Comparison of ENCODE assay signal across 26 cellular contexts in the genomic region with DNA sequence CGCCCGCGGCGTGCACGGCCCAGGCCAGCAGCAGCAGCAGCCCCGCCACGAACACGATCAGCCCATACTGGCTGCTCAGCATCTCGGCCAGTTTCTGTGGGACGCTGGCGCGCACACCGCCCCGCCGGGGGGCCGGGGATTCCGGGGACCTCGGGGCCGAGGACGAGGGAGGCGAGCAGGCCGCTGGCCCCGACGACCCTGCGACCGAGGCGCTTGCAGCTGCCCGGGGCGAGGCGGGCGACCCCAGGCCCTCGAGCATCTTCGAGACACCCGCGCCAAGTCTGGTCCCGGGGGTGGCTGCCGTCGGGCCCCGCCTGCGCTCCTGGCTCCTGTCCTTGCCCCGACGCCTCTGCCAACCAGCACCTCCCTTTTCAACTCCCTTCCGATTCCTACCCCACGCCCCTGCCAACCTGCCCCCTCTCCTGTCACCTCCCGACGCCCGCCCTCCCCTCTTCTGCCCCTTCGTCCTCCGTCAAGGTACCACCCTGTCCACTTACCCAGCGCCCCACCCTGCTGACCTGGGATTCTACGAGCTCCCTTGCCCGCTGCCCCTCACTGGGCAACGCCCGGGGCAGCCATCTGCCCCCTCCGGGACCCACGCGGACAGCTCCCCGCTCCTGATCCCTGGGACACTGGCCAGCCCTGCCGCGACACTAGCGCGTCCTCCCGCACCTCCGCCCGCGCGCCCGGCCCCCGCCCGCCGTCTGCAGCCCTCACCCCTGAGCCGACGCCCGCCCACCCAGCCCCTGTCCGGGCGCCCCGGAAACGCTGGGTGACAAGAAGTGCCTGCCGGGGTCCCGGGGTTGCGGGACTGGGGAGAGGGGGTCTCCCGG. TPM values are rescaled to one million over a fixed set of nuclear protein-coding genes. Genes with fewer than 3 reads are reported as not detected.
DNase-seq lines count a peak whose midpoint lies in the region; ATAC-seq, FAIRE-seq and TF ChIP-seq lines count a peak whose summit lies in the region.
"Had no signal": no experiment of that assay in that cellular context is flagged by ENCODE, and none has a peak within 500 bp of the region (broad histone marks: within the 10 kb centered on the region; RNA-seq: fewer than 3 reads in every experiment).

A gene with protein sequence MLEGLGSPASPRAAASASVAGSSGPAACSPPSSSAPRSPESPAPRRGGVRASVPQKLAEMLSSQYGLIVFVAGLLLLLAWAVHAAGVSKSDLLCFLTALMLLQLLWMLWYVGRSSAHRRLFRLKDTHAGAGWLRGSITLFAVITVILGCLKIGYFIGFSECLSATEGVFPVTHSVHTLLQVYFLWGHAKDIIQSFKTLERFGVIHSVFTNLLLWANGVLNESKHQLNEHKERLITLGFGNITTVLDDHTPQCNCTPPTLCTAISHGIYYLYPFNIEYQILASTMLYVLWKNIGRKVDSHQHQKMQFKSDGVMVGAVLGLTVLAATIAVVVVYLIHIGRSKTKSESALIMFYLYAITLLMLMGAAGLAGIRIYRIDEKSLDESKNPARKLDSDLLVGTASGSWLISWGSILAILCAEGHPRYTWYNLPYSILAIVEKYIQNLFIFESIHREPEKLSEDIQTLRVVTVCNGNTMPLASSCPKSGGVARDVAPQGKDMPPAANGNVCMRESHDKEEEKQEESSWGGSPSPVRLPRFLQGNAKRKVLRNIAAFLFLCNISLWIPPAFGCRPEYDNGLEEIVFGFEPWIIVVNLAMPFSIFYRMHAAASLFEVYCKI (minus strand): TSS at position 324 of the 833 bp plus-strand sequence. CDS start 65 bp downstream, at position 259.

- ATAC-seq in IMR-90 (ENCODE audit: low read depth), result no peak
- ATAC-seq: activated CD8-positive, alpha-beta T cell treated with anti-CD3 and anti-CD28 coated beads for 36 hours; HCT116; right cardiac atrium had no signal

- no peak within 1 kb of the TSS for H3K14ac ChIP-seq in IMR-90 (replicated peaks; ENCODE audit: low read depth, low read length)

- no peak within 1 kb of the TSS for H3K18ac ChIP-seq in IMR-90 (ENCODE audit: low read depth, low read length)

- no peaks in the 10 kb centered on the region for H3K79me2 ChIP-seq in endothelial cell of umbilical vein (ENCODE audit: control insufficient read depth, insufficient read depth, low read length)

- no peak within 1 kb of the TSS for H2BK5ac ChIP-seq in IMR-90 (ENCODE audit: low read depth, low read length, poor library complexity, severe bottlenecking)

- no peak within 1 kb of the TSS for H2BK20ac ChIP-seq in IMR-90 (ENCODE audit: low read depth, low read length)

- no peak within 1 kb of the TSS for H4K91ac ChIP-seq in IMR-90 (ENCODE audit: insufficient read depth, low read depth, low read length)

- H3K36me3 Mint-ChIP-seq in CD8-positive, alpha-beta memory T cell, result peaks cover 0 to 10% (median 0%) of the 10 kb centered on the region in 3 donors
- no peaks in the 10 kb centered on the region for H3K36me3 Mint-ChIP-seq in neural crest cell (ENCODE audit: low read depth)
- peaks cover 6% of the 10 kb centered on the region for H3K36me3 Mint-ChIP-seq in activated T-helper 2 cell treated with anti-CD3 and anti-CD28 coated beads, Interferon-gamma antibody, Interleukin-2, Interleukin-4, amounts not matched to agents 10 μg/mL and 5 μg/mL and 100 μg/mL, durations not matched to agents 14 hours and 24 hours and 36 hours (ENCODE audit: low read depth)

- H3K79me1 ChIP-seq in IMR-90 (ENCODE audit: low read depth in 1 of 2, low read length in 2 of 2), result no peaks in the 10 kb centered on the region

- H3K27me3 ChIP-seq in CD8-positive, alpha-beta memory T cell (ENCODE audit: insufficient read depth, low read length, poor library complexity, severe bottlenecking), result peaks cover 5% of the 10 kb centered on the region
- H3K27me3 ChIP-seq in IMR-90 (ENCODE audit: control insufficient read depth, insufficient read depth, low read length), result peaks cover 42% of the 10 kb centered on the region
- H3K27me3 ChIP-seq in endothelial cell of umbilical vein (ENCODE audit: control insufficient read depth in 2 of 2, insufficient read depth in 2 of 2, low read length in 2 of 2), result peaks cover 32 to 43% of the 10 kb centered on the region in 2 experiments
- H3K27me3 ChIP-seq: uterus had no signal

- H3K27ac ChIP-seq in CD8-positive, alpha-beta memory T cell (ENCODE audit: low read depth, low read length), result no peak within 1 kb of the TSS
- H3K27ac ChIP-seq in IMR-90 (ENCODE audit: insufficient read depth, low read length), result no peak within 1 kb of the TSS
- no peak within 1 kb of the TSS for H3K27ac ChIP-seq in endothelial cell of umbilical vein (ENCODE audit: insufficient read depth, low read depth, low read length)
- H3K27ac ChIP-seq: uterus, VCaP had no signal

- H4K20me1 ChIP-seq in IMR-90 (ENCODE audit: insufficient read depth, low read length) (no peaks in the 10 kb centered on the region), endothelial cell of umbilical vein (replicated peaks; ENCODE audit: control insufficient read depth, extremely low read depth, insufficient read depth, low read length) (no peaks in the 10 kb centered on the region)

- H3K4me3 ChIP-seq in CD8-positive, alpha-beta memory T cell (ENCODE audit: low read length), result no peak within 1 kb of the TSS
- H3K4me3 ChIP-seq in IMR-90 (ENCODE audit: insufficient read depth, low read depth, low read length) (no peak within 1 kb of the TSS), endothelial cell of umbilical vein (replicated peaks in 1 of 3; ENCODE audit: insufficient read depth in 1 of 3, low read depth in 1 of 3, low read length in 3 of 3) (no peak within 1 kb of the TSS)
- H3K4me3 ChIP-seq: uterus had no signal

- H3K4ac ChIP-seq in IMR-90 (ENCODE audit: low read depth, low read length), result no peak within 1 kb of the TSS

- TF ChIP-seq POLR2A in IMR-90 (IDR thresholded peaks at IDR 0.05; ENCODE audit: low read depth, low read length) (no peak), endothelial cell of umbilical vein (IDR thresholded peaks at IDR 0.05; ENCODE audit: low read depth, low read length) (no peak)

- no peak for TF ChIP-seq RAD21 in IMR-90 (IDR thresholded peaks at IDR 0.05; ENCODE audit: low read length)

- 9% methylated on average over 20 of the region's 82 CpGs; no CpG with 5 or more reads in 1 of the 2 experiments for WGBS in IMR-90 (ENCODE audit: extremely low coverage in 2 of 2, insufficient read length in 1 of 2), 2 experiments

- POLR2A ChIA-PET in CD8-positive, alpha-beta memory T cell (lab: Charles Lee), result no interaction called here
- POLR2A ChIA-PET in IMR-90 (lab: Charles Lee; ENCODE audit: unreplicated experiment) (no interaction called here), endothelial cell of umbilical vein (lab: Charles Lee) (no interaction called here)

- no peak within 1 kb of the TSS for H2AK9ac ChIP-seq in IMR-90 (replicated peaks; ENCODE audit: low read depth, low read length, poor library complexity)

- H3K9ac ChIP-seq in IMR-90 (ENCODE audit: low read depth, low read length), result no peak within 1 kb of the TSS
- H3K9ac ChIP-seq in endothelial cell of umbilical vein (replicated peaks; ENCODE audit: extremely low read depth, insufficient read depth, low read length), result no peak within 1 kb of the TSS

- FAIRE-seq in endothelial cell of umbilical vein (lab: Jason Lieb, UNC), result no peak

- H3K9me3 ChIP-seq in CD8-positive, alpha-beta memory T cell (ENCODE audit: low read length), result no peaks in the 10 kb centered on the region
- H3K9me3 ChIP-seq in IMR-90 (ENCODE audit: control insufficient read depth, insufficient read depth, low read length) (peaks cover 4% of the 10 kb centered on the region; the same call in 1 of the 2 replicates), endothelial cell of umbilical vein (replicated peaks; ENCODE audit: control insufficient read depth, insufficient read depth, low read length) (no peaks in the 10 kb centered on the region)
- H3K9me3 ChIP-seq: uterus had no signal

- H3K36me3 ChIP-seq in CD8-positive, alpha-beta memory T cell (ENCODE audit: insufficient read depth, low read length), result no peaks in the 10 kb centered on the region
- no peaks in the 10 kb centered on the region for H3K36me3 ChIP-seq in IMR-90 (ENCODE audit: control insufficient read depth, insufficient read depth, low read length)
- H3K36me3 ChIP-seq in endothelial cell of umbilical vein (ENCODE audit: control insufficient read depth in 2 of 2, extremely low read depth in 1 of 2, insufficient read depth in 2 of 2, low read length in 2 of 2), result no peaks in the 10 kb centered on the region
- H3K36me3 ChIP-seq: uterus had no signal

- CTCF ChIA-PET in CD8-positive, alpha-beta memory T cell (lab: Charles Lee), result no interaction called here
- CTCF ChIA-PET in IMR-90 (lab: Yijun Ruan, JAX), result no interaction called here
- CTCF ChIA-PET in endothelial cell of umbilical vein (lab: Charles Lee), result no interaction called here

- H3K23ac ChIP-seq in IMR-90 (ENCODE audit: low read depth, low read length), result no peak within 1 kb of the TSS

- no peak within 1 kb of the TSS for H4K8ac ChIP-seq in IMR-90 (ENCODE audit: low read depth in 2 of 2, low read length in 2 of 2)

- H2BK15ac ChIP-seq in IMR-90 (ENCODE audit: low read depth, low read length), result no peak within 1 kb of the TSS

- DNase-seq in CD8-positive, alpha-beta memory T cell, result no peak
- DNase-seq in IMR-90 (no peak), endothelial cell of umbilical vein (ENCODE audit: low read depth, low spot score) (no peak), neural crest cell (ENCODE audit: low read depth, low spot score) (no peak), HCEC 1CT (no peak), NCI-H2171 (lab: John Stamatoyannopoulos, UW) (no peak), NCI-H187 treated with DMSO at 0.1 percent for 48 hours (lab: John Stamatoyannopoulos, UW) (no peak)
- no peak for DNase-seq in activated T-helper 2 cell treated with anti-CD3 and anti-CD28 coated beads, Interferon-gamma antibody, Interleukin-2, Interleukin-4, amounts not matched to agents 10 μg/mL and 5 μg/mL and 100 μg/mL, durations not matched to agents 14 hours and 24 hours and 36 hours (ENCODE audit: low spot score)
- DNase-seq: activated CD8-positive, alpha-beta T cell treated with anti-CD3 and anti-CD28 coated beads for 36 hours; activated T-cell treated with anti-CD3 and anti-CD28 coated beads, Interleukin-2, amount 50 U/mL, for 24 hours; COR-L47; NCI-H1092 treated with DMSO at 0.1 percent for 48 hours; NCI-H2107; occipital lobe; OCI-M1; SHP77; uterus had no signal

- peaks cover 11 to 19% (median 17%) of the 10 kb centered on the region in 3 donors for H3K4me1 Mint-ChIP-seq in CD8-positive, alpha-beta memory T cell
- H3K4me1 Mint-ChIP-seq in neural crest cell, result peaks cover 13% of the 10 kb centered on the region
- H3K4me1 Mint-ChIP-seq in activated T-helper 2 cell treated with anti-CD3 and anti-CD28 coated beads, Interferon-gamma antibody, Interleukin-2, Interleukin-4, amounts not matched to agents 10 μg/mL and 5 μg/mL and 100 μg/mL, durations not matched to agents 14 hours and 24 hours and 36 hours (ENCODE audit: low read depth), result no peaks in the 10 kb centered on the region

- peaks cover 54 to 65% of the 10 kb centered on the region in 2 donors for H3K27me3 Mint-ChIP-seq in CD8-positive, alpha-beta memory T cell
- peaks cover 70% of the 10 kb centered on the region for H3K27me3 Mint-ChIP-seq in neural crest cell (ENCODE audit: low read depth)
- peaks cover 51% of the 10 kb centered on the region for H3K27me3 Mint-ChIP-seq in activated T-helper 2 cell treated with anti-CD3 and anti-CD28 coated beads, Interferon-gamma antibody, Interleukin-2, Interleukin-4, amounts not matched to agents 10 μg/mL and 5 μg/mL and 100 μg/mL, durations not matched to agents 14 hours and 24 hours and 36 hours (ENCODE audit: low read depth)

- dilution Hi-C loops in IMR-90 (cut with HindIII; ENCODE audit: low sequenced_read_pairs, unreplicated experiment), result no loop called here
- dilution Hi-C loops in endothelial cell of umbilical vein (cut with MboI; ENCODE audit: extremely low pct_ligation_motif_present, low sequenced_read_pairs), result no loop called here

- H3K4me3 Mint-ChIP-seq in CD8-positive, alpha-beta memory T cell, result peak within 1 kb of the TSS in 4 of 7 donors; percentile 21 to 69 (median 42)
- H3K4me3 Mint-ChIP-seq in neural crest cell, result peak within 1 kb of the TSS; percentile 28
- H3K4me3 Mint-ChIP-seq in activated T-helper 2 cell treated with anti-CD3 and anti-CD28 coated beads, Interferon-gamma antibody, Interleukin-2, Interleukin-4, amounts not matched to agents 10 μg/mL and 5 μg/mL and 100 μg/mL, durations not matched to agents 14 hours and 24 hours and 36 hours (ENCODE audit: low read depth), result no peak within 1 kb of the TSS
- H3K4me3 Mint-ChIP-seq: activated CD8-positive, alpha-beta T cell treated with anti-CD3 and anti-CD28 coated beads for 36 hours; activated T-cell treated with anti-CD3 and anti-CD28 coated beads, Interleukin-2, amount 50 U/mL, for 24 hours had no signal

- H3K27ac Mint-ChIP-seq in CD8-positive, alpha-beta memory T cell, result no peak within 1 kb of the TSS
- H3K27ac Mint-ChIP-seq in neural crest cell (ENCODE audit: unreplicated experiment), result peak within 1 kb of the TSS; percentile 2
- H3K27ac Mint-ChIP-seq in activated T-helper 2 cell treated with anti-CD3 and anti-CD28 coated beads, Interferon-gamma antibody, Interleukin-2, Interleukin-4, amounts not matched to agents 10 μg/mL and 5 μg/mL and 100 μg/mL, durations not matched to agents 14 hours and 24 hours and 36 hours, result no peak within 1 kb of the TSS
- H3K27ac Mint-ChIP-seq: activated CD8-positive, alpha-beta T cell treated with anti-CD3 and anti-CD28 coated beads for 36 hours; activated T-cell treated with anti-CD3 and anti-CD28 coated beads, Interleukin-2, amount 50 U/mL, for 24 hours had no signal

- H3K4me1 ChIP-seq in CD8-positive, alpha-beta memory T cell (ENCODE audit: insufficient read depth, low read length), result no peaks in the 10 kb centered on the region
- no peaks in the 10 kb centered on the region for H3K4me1 ChIP-seq in IMR-90 (ENCODE audit: control insufficient read depth, insufficient read depth, low read length)
- no peaks in the 10 kb centered on the region for H3K4me1 ChIP-seq in endothelial cell of umbilical vein (ENCODE audit: control insufficient read depth, extremely low read depth, insufficient read depth, low read length)
- H3K4me1 ChIP-seq: uterus had no signal

- no peak within 1 kb of the TSS for H2BK120ac ChIP-seq in IMR-90 (ENCODE audit: low read depth, low read length)

- peak within 1 kb of the TSS; percentile 65 for H2AFZ ChIP-seq in IMR-90 (replicated peaks; ENCODE audit: low read length, poor library complexity)
- H2AFZ ChIP-seq in endothelial cell of umbilical vein (ENCODE audit: low read depth, low read length), result no peak within 1 kb of the TSS

- no TSS peak for BruUV-seq in IMR-90 (replicated peaks; lab: Mats Ljungman, UMichigan)
- no TSS peak for BruUV-seq in endothelial cell of umbilical vein (replicated peaks; lab: Mats Ljungman, UMichigan)

- intact Hi-C loops in IMR-90 (cut with micrococcal nuclease), result no loop called here
- intact Hi-C loops in endothelial cell of umbilical vein (cut with micrococcal nuclease), result no loop called here
- intact Hi-C loops in activated T-helper 2 cell treated with anti-CD3 and anti-CD28 coated beads, Interferon-gamma antibody, Interleukin-2, Interleukin-4, amounts not matched to agents 10 μg/mL and 5 μg/mL and 100 μg/mL, durations not matched to agents 14 hours and 24 hours and 36 hours (cut with micrococcal nuclease), result no loop called here

- TF ChIP-seq CTCF in IMR-90 (conservative IDR thresholded peaks at IDR 0.05; ENCODE audit: low read depth, low read length), result no peak
- TF ChIP-seq CTCF in endothelial cell of umbilical vein (IDR thresholded peaks at IDR 0.05; ENCODE audit: extremely low read depth in 1 of 2, insufficient read depth in 1 of 2, low read depth in 1 of 2, low read length in 2 of 2), result no peak
- no peak for TF ChIP-seq CTCF in neural crest cell (conservative IDR thresholded peaks at IDR 0.05)

- in situ Hi-C loops in IMR-90 (cut with MboI; ENCODE audit: low sequenced_read_pairs), result no loop called here

- H3K9me1 ChIP-seq in IMR-90 (ENCODE audit: insufficient read depth, low read length), result no peaks in the 10 kb centered on the region
- no peaks in the 10 kb centered on the region for H3K9me1 ChIP-seq in endothelial cell of umbilical vein (replicated peaks; ENCODE audit: control insufficient read depth, extremely low read depth, insufficient read depth, low read length)

- no peak within 1 kb of the TSS for H2AK5ac ChIP-seq in IMR-90 (ENCODE audit: low read depth, low read length)

- no peak within 1 kb of the TSS for H4K5ac ChIP-seq in IMR-90 (ENCODE audit: low read depth, low read length)

- peaks cover 0 to 4% (median 0%) of the 10 kb centered on the region in 5 donors for H3K9me3 Mint-ChIP-seq in CD8-positive, alpha-beta memory T cell
- peaks cover 4% of the 10 kb centered on the region for H3K9me3 Mint-ChIP-seq in neural crest cell
- no peaks in the 10 kb centered on the region for H3K9me3 Mint-ChIP-seq in activated T-helper 2 cell treated with anti-CD3 and anti-CD28 coated beads, Interferon-gamma antibody, Interleukin-2, Interleukin-4, amounts not matched to agents 10 μg/mL and 5 μg/mL and 100 μg/mL, durations not matched to agents 14 hours and 24 hours and 36 hours
- H3K9me3 Mint-ChIP-seq: activated CD8-positive, alpha-beta T cell treated with anti-CD3 and anti-CD28 coated beads for 36 hours; activated T-cell treated with anti-CD3 and anti-CD28 coated beads, Interleukin-2, amount 50 U/mL, for 24 hours had no signal

- H3K4me2 ChIP-seq in IMR-90 (ENCODE audit: low read depth, low read length) (no peak within 1 kb of the TSS), endothelial cell of umbilical vein (ENCODE audit: insufficient read depth, low read length) (no peak within 1 kb of the TSS)

- H3K56ac ChIP-seq in IMR-90 (ENCODE audit: extremely low read depth, insufficient read depth, low read length), result no peak within 1 kb of the TSS

RNA-seq across cellular contexts. Expression of the gene that starts here (rescaled TPM):
- total RNA-seq in CD8-positive, alpha-beta memory T cell, result not detected
- not detected for polyA plus RNA-seq in CD8-positive, alpha-beta memory T cell
- not detected in 2 replicates for total RNA-seq in IMR-90 (2012; rRNA removed)
- not detected in 2 replicates for polyA plus RNA-seq in IMR-90 (2012; rRNA removed)
- not detected in 2 replicates for polyA plus RNA-seq in IMR-90 (2012; cell fraction: cytosol; rRNA removed)
- polyA plus RNA-seq in IMR-90 (2012; cell fraction: nucleus; rRNA removed; ENCODE audit: low replicate concordance), result not detected in 2 replicates
- not detected in 2 replicates for total RNA-seq in endothelial cell of umbilical vein
- not detected in 2 replicates for polyA plus RNA-seq in endothelial cell of umbilical vein
- not detected in 2 replicates for polyA plus RNA-seq in endothelial cell of umbilical vein (2011; cell fraction: cytosol; rRNA removed)
- not detected in 2 replicates for polyA plus RNA-seq in endothelial cell of umbilical vein (2011; cell fraction: nucleus; rRNA removed)
- polyA plus RNA-seq in endothelial cell of umbilical vein (2012), result not detected in 2 replicates
- not detected in 2 replicates for polyA minus RNA-seq in endothelial cell of umbilical vein
- polyA minus RNA-seq in endothelial cell of umbilical vein (2011; cell fraction: cytosol; rRNA and poly(A)+ RNA removed), result not detected
- not detected in 2 replicates for polyA minus RNA-seq in endothelial cell of umbilical vein (2011; cell fraction: nucleus; rRNA and poly(A)+ RNA removed)
- total RNA-seq in neural crest cell, result 0.33 TPM in 1 of 2 replicates, not detected in the other
- total RNA-seq in activated T-helper 2 cell treated with anti-CD3 and anti-CD28 coated beads, Interferon-gamma antibody, Interleukin-2, Interleukin-4, amounts not matched to agents 10 μg/mL and 5 μg/mL and 100 μg/mL, durations not matched to agents 14 hours and 24 hours and 36 hours, result not detected in 2 replicates
- total RNA-seq: activated CD8-positive, alpha-beta T cell treated with anti-CD3 and anti-CD28 coated beads for 36 hours; cardiac septum; kidney epithelial cell; LHCN-M2; mesenteric fat pad; occipital lobe; right cardiac atrium; T-helper 1 cell treated with Interleukin-12 subunit alpha and Interleukin-12 subunit beta and Interleukin-4 antibody, amounts not matched to agents 30 ng/mL and 1 ng/mL, for 36 hours; uterus had no signal
- polyA plus RNA-seq: adipose tissue, right cardiac atrium had no signal
